Comparison of ENCODE assay signal across 7 cellular contexts in the genomic region with DNA sequence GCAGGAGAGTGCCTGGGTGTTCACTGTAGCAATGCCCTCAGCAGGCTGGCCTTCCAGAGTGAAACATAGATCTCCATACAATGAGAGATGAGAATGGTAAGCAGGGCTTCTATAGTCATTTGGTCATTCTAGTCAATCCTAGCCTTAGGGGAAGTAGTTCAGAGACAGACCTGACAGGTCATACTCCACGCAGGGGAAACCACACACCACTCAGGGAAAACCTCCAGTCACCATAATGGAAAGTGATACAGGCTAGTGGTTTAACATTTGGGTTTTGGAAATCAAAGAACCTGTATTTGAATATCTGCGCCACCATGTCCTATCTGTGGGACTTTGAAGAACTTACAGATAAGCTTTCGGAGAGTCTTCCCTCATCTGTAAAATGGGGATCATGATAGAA.
"Had no signal": no experiment of that assay in that cellular context is flagged by ENCODE, and none has a peak within 500 bp of the region (broad histone marks: within the 10 kb centered on the region; RNA-seq: fewer than 3 reads in every experiment).

No MANE protein-coding gene starts in this region.

- H3K4me3 ChIP-seq: GM12878 had no signal

- DNase-seq: GDM1, GF-D8 had no signal

- ATAC-seq: GM12878 had no signal

- FAIRE-seq: G401.6, GM12878, GM12892, GM18507, GM19239 had no signal
